Comparison of ENCODE assay signal across 8 cellular contexts in the genomic region with DNA sequence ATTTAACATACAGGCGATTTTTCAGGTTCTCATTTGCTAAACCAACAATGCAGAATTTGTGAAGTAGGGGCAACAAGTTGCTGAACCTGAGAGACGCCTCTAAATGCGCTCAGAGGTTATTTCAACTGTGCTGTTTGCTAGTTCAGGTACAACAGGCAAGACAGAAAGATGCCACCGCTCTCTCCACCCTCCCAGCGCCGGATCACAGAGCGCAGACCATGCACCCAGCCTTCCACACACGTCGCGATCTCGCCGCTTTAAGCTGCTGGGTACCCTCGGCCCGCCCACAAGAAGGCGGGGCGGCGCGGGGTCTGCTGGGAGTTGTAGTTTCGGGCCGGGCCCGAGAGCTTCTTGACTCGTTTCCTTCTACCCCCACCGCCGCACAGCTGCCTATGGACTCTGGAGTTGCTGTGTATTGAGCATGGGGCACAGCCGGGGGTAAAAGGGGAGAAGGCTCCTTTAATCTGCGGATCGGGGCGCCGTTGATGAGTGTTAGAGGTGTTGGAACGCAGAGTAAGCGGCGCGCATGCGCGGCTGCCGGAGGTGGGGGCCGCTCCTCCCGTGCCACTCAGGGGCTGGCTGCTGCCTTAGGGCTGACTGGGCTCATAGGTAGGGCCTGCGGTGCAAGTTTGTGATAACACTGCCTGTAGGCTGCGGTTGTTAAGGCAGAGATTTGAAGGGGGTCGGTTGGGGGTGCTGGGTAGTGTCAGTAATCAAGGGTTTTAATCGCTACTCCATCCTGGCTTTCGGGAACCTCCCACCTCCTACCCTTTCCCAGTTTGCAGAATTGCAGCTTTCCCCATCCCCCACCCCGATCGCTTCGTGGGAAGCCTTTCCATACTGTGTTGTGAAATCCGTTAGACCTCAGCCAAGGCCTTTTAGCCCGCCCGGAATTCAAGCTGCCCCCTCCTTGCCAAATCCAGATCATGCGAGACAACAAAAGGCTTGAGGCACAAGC. TPM values are rescaled to one million over a fixed set of nuclear protein-coding genes. Genes with fewer than 3 reads are reported as not detected.
DNase-seq lines count a peak whose midpoint lies in the region; ATAC-seq and TF ChIP-seq lines count a peak whose summit lies in the region.

No MANE protein-coding gene starts in this region.

- H3K4me2 ChIP-seq in MM.1S (ENCODE audit: low read depth, low read length): peak overlapping the region; percentile 89

- H3K9me2 ChIP-seq in MM.1S (replicated peaks; ENCODE audit: insufficient read depth, low read length): no peaks in the 10 kb centered on the region

- H3K9me3 ChIP-seq in MM.1S (replicated peaks; ENCODE audit: insufficient read depth, low read length) (no peaks in the 10 kb centered on the region), SJCRH30 (replicated peaks) (no peaks in the 10 kb centered on the region), neuron (ENCODE audit: low read length) (no peaks in the 10 kb centered on the region), stomach smooth muscle (ENCODE audit: control insufficient read depth in 2 of 2, low read length in 2 of 2) (no peaks in the 10 kb centered on the region)

- no peak for TF ChIP-seq CTCF in MM.1S (IDR thresholded peaks at IDR 0.05; ENCODE audit: low read length)
- no peak for TF ChIP-seq CTCF in foreskin keratinocyte (conservative IDR thresholded peaks at IDR 0.05)

- H3K27ac ChIP-seq in MM.1S (ENCODE audit: low read length): no peak overlapping the region; the same call in 1 of the 2 replicates
- H3K27ac ChIP-seq in SJCRH30: peak overlapping the region; percentile 78
- peak overlapping the region; percentile 56 for H3K27ac ChIP-seq in foreskin keratinocyte
- H3K27ac ChIP-seq in stomach smooth muscle (ENCODE audit: low read length): peak overlapping the region; percentile 94

- DNase-seq in ELR (ENCODE audit: low read depth) (peak; percentile 90), HCEC 1CT (peak; percentile 81), MM.1S (peak; percentile 88), SJCRH30 (peak; percentile 83 to 92), foreskin keratinocyte (peak in 1 of 2 donors; percentile 74)
- peak; percentile 67 to 88 (median 77) for DNase-seq in activated naive CD4-positive, alpha-beta T cell (lab: John Stamatoyannopoulos, UW)

- H4K20me1 ChIP-seq in MM.1S (ENCODE audit: insufficient read depth, low read length): no peaks in the 10 kb centered on the region

- no peaks in the 10 kb centered on the region for H3F3A ChIP-seq in MM.1S (ENCODE audit: insufficient read depth, low read length)

- H3K27me3 ChIP-seq in MM.1S (replicated peaks; ENCODE audit: insufficient read depth, low read length): no peaks in the 10 kb centered on the region
- no peaks in the 10 kb centered on the region for H3K27me3 ChIP-seq in SJCRH30
- no peaks in the 10 kb centered on the region for H3K27me3 ChIP-seq in foreskin keratinocyte
- H3K27me3 ChIP-seq in neuron (ENCODE audit: insufficient read depth, low read length): no peaks in the 10 kb centered on the region
- no peaks in the 10 kb centered on the region for H3K27me3 ChIP-seq in stomach smooth muscle (ENCODE audit: control insufficient read depth in 1 of 2, insufficient read depth in 2 of 2, low read length in 2 of 2)

- H3K4me1 ChIP-seq in MM.1S (ENCODE audit: low read length) (peaks cover 4% of the 10 kb centered on the region; the same call in 1 of the 2 replicates), SJCRH30 (no peaks in the 10 kb centered on the region), foreskin keratinocyte (no peaks in the 10 kb centered on the region), neuron (ENCODE audit: insufficient read depth, low read length) (peaks cover 7% of the 10 kb centered on the region), stomach smooth muscle (ENCODE audit: control insufficient read depth, insufficient read depth, low read length) (peaks cover 16% of the 10 kb centered on the region)

- H3K79me2 ChIP-seq in MM.1S (ENCODE audit: low read length): no peaks in the 10 kb centered on the region

- ATAC-seq in foreskin keratinocyte: peak; percentile 97

- peak overlapping the region; percentile 95 for H2AFZ ChIP-seq in MM.1S (ENCODE audit: low read length)
- H2AFZ ChIP-seq in neuron (ENCODE audit: low read depth, low read length): peak overlapping the region; percentile 73

- no peaks in the 10 kb centered on the region for H3K36me3 ChIP-seq in MM.1S (replicated peaks; ENCODE audit: insufficient read depth, low read length)
- H3K36me3 ChIP-seq in SJCRH30: no peaks in the 10 kb centered on the region
- H3K36me3 ChIP-seq in neuron (ENCODE audit: insufficient read depth, low read length): no peaks in the 10 kb centered on the region
- H3K36me3 ChIP-seq in stomach smooth muscle (ENCODE audit: control insufficient read depth in 2 of 2, insufficient read depth in 2 of 2, low read length in 2 of 2): no peaks in the 10 kb centered on the region

- H3K9ac ChIP-seq in MM.1S (ENCODE audit: low read length) (peak overlapping the region; percentile 49; the same call in 1 of the 2 replicates), stomach smooth muscle (ENCODE audit: low read length in 2 of 2) (peak overlapping the region; percentile 82 to 87)

- peak overlapping the region; percentile 74 for H3K4me3 ChIP-seq in MM.1S (ENCODE audit: low read length)
- peak overlapping the region; percentile 94 for H3K4me3 ChIP-seq in SJCRH30
- peak overlapping the region; percentile 77 for H3K4me3 ChIP-seq in neuron (ENCODE audit: low read length)
- H3K4me3 ChIP-seq in stomach smooth muscle (ENCODE audit: low read length in 2 of 2): peak overlapping the region; percentile 87 to 89

RNA-seq across cellular contexts. Expression of gene ABCA1, which starts 40.3 kb away (rescaled TPM):
- 0.03 and 0.04 TPM in 2 replicates for total RNA-seq in SJCRH30 (2014; rRNA removed; shearing (Covaris generic))
- total RNA-seq in foreskin keratinocyte: 24.3 and 24.5 TPM in 2 replicates
- polyA plus RNA-seq in foreskin keratinocyte: 2.2 and 2.6 TPM in 2 replicates

Comparison
In these comparisons a context has a peak if more than half of its experiments do, and no peak if none do; other contexts are left out.
1. RNA of gene ABCA1, which starts 40.3 kb away (total RNA-seq): 24.3 to 24.5 TPM in foreskin keratinocyte; 0.03 to 0.04 TPM in SJCRH30; every median in the first group is over 10 times any median in the second.
2. Peak in every context shown above with its lines, with median percentiles within 50 percentile points of each other: H3K4me3 ChIP-seq.